ENCODE assay signal across 8 cellular contexts in the genomic region with DNA sequence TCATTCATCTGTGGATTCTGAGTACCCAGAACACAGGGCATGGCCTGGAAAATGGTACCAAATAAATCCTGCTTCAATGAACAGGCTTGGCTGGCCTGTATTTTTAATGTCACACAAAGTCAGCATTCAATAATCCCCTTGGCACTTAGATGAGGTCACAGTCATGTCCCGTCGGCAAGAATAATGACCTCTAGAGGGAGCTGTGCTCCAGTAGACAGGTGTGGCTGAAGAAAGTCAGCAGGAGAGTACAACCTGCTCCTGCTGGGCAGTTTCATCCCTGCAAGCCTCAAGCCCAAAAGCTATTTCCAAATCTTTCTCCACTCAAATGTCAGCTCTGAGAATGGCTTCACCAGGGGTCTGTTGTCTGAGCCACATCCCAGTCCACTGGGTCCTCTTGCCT.
DNase-seq lines count a peak whose midpoint lies in the region; TF ChIP-seq lines count a peak whose summit lies in the region.

No MANE protein-coding gene starts in this region.

- no peaks in the 10 kb centered on the region for H3K79me2 ChIP-seq in DOHH2 (ENCODE audit: control insufficient read depth, low read length)

- H3K27me3 Mint-ChIP-seq in brain (no peaks in the 10 kb centered on the region), progenitor cell of endocrine pancreas (no peaks in the 10 kb centered on the region)

- no peak overlapping the region for H3K4me3 ChIP-seq in DOHH2 (ENCODE audit: low read length)

- H3K4me3 Mint-ChIP-seq in brain (no peak overlapping the region), progenitor cell of endocrine pancreas (ENCODE audit: low read depth) (no peak overlapping the region)

- H3K4me1 ChIP-seq in DOHH2 (ENCODE audit: control insufficient read depth, low read length) = no peaks in the 10 kb centered on the region

- no peak overlapping the region for H3K27ac Mint-ChIP-seq in brain
- no peak overlapping the region for H3K27ac Mint-ChIP-seq in progenitor cell of endocrine pancreas

- H3K9me3 Mint-ChIP-seq in brain (no peaks in the 10 kb centered on the region), progenitor cell of endocrine pancreas (ENCODE audit: low read depth) (no peaks in the 10 kb centered on the region)

- no peaks in the 10 kb centered on the region for H3K9me3 ChIP-seq in DOHH2 (ENCODE audit: control insufficient read depth, insufficient read depth, low read length)

- H3K9me2 ChIP-seq in DOHH2 (replicated peaks; ENCODE audit: control insufficient read depth, low read length) = no peaks in the 10 kb centered on the region

- H3K36me3 ChIP-seq in DOHH2 (ENCODE audit: control insufficient read depth, low read length) = no peaks in the 10 kb centered on the region

- H3K4me1 Mint-ChIP-seq in brain (no peaks in the 10 kb centered on the region), progenitor cell of endocrine pancreas (ENCODE audit: low read depth) (no peaks in the 10 kb centered on the region)

- H3F3A ChIP-seq in DOHH2 (ENCODE audit: control insufficient read depth, insufficient read depth) = no peaks in the 10 kb centered on the region

- H3K27ac ChIP-seq in DOHH2 (ENCODE audit: low read depth, low read length) = no peak overlapping the region

- DNase-seq in GM19240 (ENCODE audit: insufficient read length, low spot score) (peak; percentile 6), HPDE6-E6E7 (ENCODE audit: extremely low spot score) (peak; percentile 13), progenitor cell of endocrine pancreas (ENCODE audit: low spot score, unreplicated experiment) (peak; percentile 40), EL (no peak), inferior parietal cortex (ENCODE audit: extremely low spot score) (no peak), amniotic stem cell (lab: John Stamatoyannopoulos, UW) (no peak)

- H3K36me3 Mint-ChIP-seq in brain (no peaks in the 10 kb centered on the region), progenitor cell of endocrine pancreas (ENCODE audit: insufficient read depth) (peaks cover 1% of the 10 kb centered on the region)

- no peak overlapping the region for H3K4me2 ChIP-seq in DOHH2 (ENCODE audit: low read length)

- H3K27me3 ChIP-seq in DOHH2 (ENCODE audit: control insufficient read depth, low read length) = no peaks in the 10 kb centered on the region

- H4K20me1 ChIP-seq in DOHH2 (ENCODE audit: control insufficient read depth, insufficient read depth, low read depth, low read length) = no peaks in the 10 kb centered on the region

- TF ChIP-seq CTCF in DOHH2 (IDR thresholded peaks at IDR 0.05; ENCODE audit: low read depth, low read length, poor library complexity, severe bottlenecking) = peak; percentile 45
- TF ChIP-seq CTCF in brain (conservative IDR thresholded peaks at IDR 0.05) = peak; percentile 37 to 45
- peak; percentile 89 for TF ChIP-seq CTCF in progenitor cell of endocrine pancreas (IDR thresholded peaks at IDR 0.05; ENCODE audit: unreplicated experiment)

Comparison
In these comparisons a context has a peak if more than half of its experiments do, and no peak if none do; other contexts are left out.
1. DNase-seq: peak in GM19240 (single experiment), HPDE6-E6E7 (single experiment) and progenitor cell of endocrine pancreas (single experiment); none in EL (single experiment), inferior parietal cortex (single experiment) and amniotic stem cell (single experiment).
2. Peak in every context shown above with its lines, with median percentiles within 50 percentile points of each other: CTCF ChIP-seq.